In genomic region chr4:10117424-10118354, GRCh38 we compare ENCODE assay signal across 8 cellular contexts. TPM values are rescaled to one million over a fixed set of nuclear protein-coding genes. Genes with fewer than 3 reads are reported as not detected.
A peak's percentile ranks its signal among the peaks of the same experiment; 100 is the strongest.
DNase-seq lines count a peak whose midpoint lies in the region; ATAC-seq and TF ChIP-seq lines count a peak whose summit lies in the region.

No MANE protein-coding gene starts in this region.

- H3K4me3 Mint-ChIP-seq in activated naive CD4-positive, alpha-beta T cell treated with anti-CD3 and anti-CD28 coated beads for 36 hours, result peak overlapping the region; percentile 93

- H3K27me3 Mint-ChIP-seq in activated naive CD4-positive, alpha-beta T cell treated with anti-CD3 and anti-CD28 coated beads for 36 hours (ENCODE audit: low read depth), result no peaks in the 10 kb centered on the region

- no peak for TF ChIP-seq POLR2A in sigmoid colon (IDR thresholded peaks at IDR 0.05)

- H3K9me3 ChIP-seq in heart right ventricle (no peaks in the 10 kb centered on the region), sigmoid colon (no peaks in the 10 kb centered on the region)

- ATAC-seq in GM19043 (IDR thresholded peaks at IDR 0.05; ENCODE audit: low read depth, unreplicated experiment), result peak; percentile 19
- peak in 4 of 8 donors; percentile 4 to 18 (median 14) for ATAC-seq in heart right ventricle
- ATAC-seq in GM18498 (IDR thresholded peaks at IDR 0.05; ENCODE audit: unreplicated experiment), result no peak
- no peak for ATAC-seq in HG03460 (IDR thresholded peaks at IDR 0.05; ENCODE audit: unreplicated experiment)

- H3K4me3 ChIP-seq in LNCaP clone FGC (ENCODE audit: low read depth, low read length) (peak overlapping the region; percentile 67), heart right ventricle (peak overlapping the region; percentile 50 to 86 (median 79)), sigmoid colon (peak overlapping the region; percentile 65 to 94 (median 86))

- no peak for TF ChIP-seq CTCF in LNCaP clone FGC (IDR thresholded peaks at IDR 0.05; ENCODE audit: control insufficient read depth, extremely low read depth, insufficient read depth)
- TF ChIP-seq CTCF in heart right ventricle (IDR thresholded peaks at IDR 0.05), result no peak
- no peak for TF ChIP-seq CTCF in sigmoid colon (IDR thresholded peaks at IDR 0.05)

- H3K27ac ChIP-seq in heart right ventricle, result peak overlapping the region; percentile 92 to 98 (median 95)
- peak overlapping the region; percentile 90 to 98 (median 96) for H3K27ac ChIP-seq in sigmoid colon

- H3K27me3 ChIP-seq in heart right ventricle (no peaks in the 10 kb centered on the region), sigmoid colon (no peaks in the 10 kb centered on the region)

- H3K4me1 ChIP-seq in heart right ventricle, result peaks cover 7 to 47% (median 39%) of the 10 kb centered on the region in 9 donors
- peaks cover 0 to 56% (median 50%) of the 10 kb centered on the region in 4 donors for H3K4me1 ChIP-seq in sigmoid colon

- peaks cover 76% of the 10 kb centered on the region for H3K4me1 Mint-ChIP-seq in activated naive CD4-positive, alpha-beta T cell treated with anti-CD3 and anti-CD28 coated beads for 36 hours (ENCODE audit: low read depth)

- peaks cover 29% of the 10 kb centered on the region for H3K36me3 Mint-ChIP-seq in activated naive CD4-positive, alpha-beta T cell treated with anti-CD3 and anti-CD28 coated beads for 36 hours (ENCODE audit: low read depth)

- peaks cover 0 to 29% (median 13%) of the 10 kb centered on the region in 9 donors for H3K36me3 ChIP-seq in heart right ventricle
- H3K36me3 ChIP-seq in sigmoid colon, result peaks cover 12 to 24% (median 20%) of the 10 kb centered on the region in 4 donors

- H3K27ac Mint-ChIP-seq in activated naive CD4-positive, alpha-beta T cell treated with anti-CD3 and anti-CD28 coated beads for 36 hours, result peak overlapping the region; percentile 100

- DNase-seq in LNCaP clone FGC (ENCODE audit: low read depth) (no peak), heart right ventricle (no peak), sigmoid colon (peak; percentile 73), DMS79 treated with DMSO at 0.1 percent for 48 hours (lab: John Stamatoyannopoulos, UW) (no peak)
- DNase-seq in activated naive CD4-positive, alpha-beta T cell treated with anti-CD3 and anti-CD28 coated beads for 36 hours, result peak; percentile 74

- CTCF ChIA-PET in activated naive CD4-positive, alpha-beta T cell treated with anti-CD3 and anti-CD28 coated beads for 36 hours (lab: Charles Lee), result interaction anchor here (0.8 to 2.1 kb wide), 10 partner anchors 11 to 420 kb away, joined by 3 to 13 read pairs (median 6); no protein-coding TSS in a partner anchor

- WGBS in heart right ventricle, 2 donors, result 51 to 53% methylated on average over 22 of the region's 22 CpGs
- WGBS in sigmoid colon, 2 donors, result 18 to 26% methylated on average over 22 of the region's 22 CpGs

- H3K9me3 Mint-ChIP-seq in activated naive CD4-positive, alpha-beta T cell treated with anti-CD3 and anti-CD28 coated beads for 36 hours, result no peaks in the 10 kb centered on the region

- intact Hi-C loops in activated naive CD4-positive, alpha-beta T cell treated with anti-CD3 and anti-CD28 coated beads for 36 hours (cut with micrococcal nuclease), result loop anchor here (1.0 to 10.0 kb wide), 8 partner anchors 16 to 1367 kb away; partner anchors contain the start of gene ZNF518B
- intact Hi-C loops in heart right ventricle (cut with DNase I), result loop anchor here in 2 of 10 donors (10.0 kb wide), 1 partner anchor 93 kb away; the partner anchor contains the start of gene SLC2A9 (in 2 of the 2)
- intact Hi-C loops in sigmoid colon (cut with DNase I), result loop anchor here (1.0 to 5.0 kb wide), 3 partner anchors 39 to 98 kb away; no protein-coding TSS in a partner anchor

- TF ChIP-seq EP300 in sigmoid colon (IDR thresholded peaks at IDR 0.05), result no peak

RNA-seq across cellular contexts. Expression of gene WDR1, which starts 1.1 kb away (rescaled TPM):
- total RNA-seq in activated naive CD4-positive, alpha-beta T cell treated with anti-CD3 and anti-CD28 coated beads for 36 hours, result 100 to 1,000 TPM; 271 to 295 TPM
- total RNA-seq in heart right ventricle, result 100 to 1,000 TPM; 155 to 302 (median 177) TPM
- 100 to 1,000 TPM in 1 of 2 donors, 10 to 100 TPM in 1; 51.9 to 266 TPM for polyA plus RNA-seq in heart right ventricle
- total RNA-seq in sigmoid colon, result 100 to 1,000 TPM; 171 to 267 (median 238) TPM
- 100 to 1,000 TPM; 200 to 267 (median 247) TPM for polyA plus RNA-seq in sigmoid colon

Comparison
In these comparisons a context has a peak if more than half of its experiments do, and no peak if none do; other contexts are left out.
1. DNase-seq: peak in activated naive CD4-positive, alpha-beta T cell treated with anti-CD3 and anti-CD28 coated beads for 36 hours (single experiment) and sigmoid colon (single experiment); none in LNCaP clone FGC (single experiment), heart right ventricle (0 of 2) and DMS79 treated with DMSO at 0.1 percent for 48 hours (single experiment).
2. Peak in every context shown above with its lines, with median percentiles within 50 percentile points of each other: H3K4me3 ChIP-seq.